In the genomic region with DNA sequence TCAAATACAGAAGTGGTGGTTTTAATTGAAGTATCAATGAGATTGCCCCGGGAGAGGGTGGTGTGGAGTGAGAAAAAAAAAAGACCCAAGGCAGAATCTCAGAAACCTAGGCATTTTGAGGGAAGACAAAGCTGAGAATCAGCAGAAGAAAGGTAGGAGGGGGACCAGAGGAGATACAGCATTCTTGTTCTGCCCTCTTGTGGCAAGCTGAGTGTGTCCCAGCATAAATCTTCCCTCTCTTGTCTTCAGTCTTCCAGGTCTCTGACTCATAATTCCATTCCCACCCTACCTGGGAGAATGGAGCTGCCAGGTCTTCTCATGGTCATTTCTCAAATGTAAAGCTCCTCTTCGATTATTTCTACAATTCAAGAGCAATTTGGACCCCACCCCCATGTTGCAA, we compare ENCODE assay signal across 10 cellular contexts. TPM values are rescaled to one million over a fixed set of nuclear protein-coding genes. Genes with fewer than 3 reads are reported as not detected.
DNase-seq lines count a peak whose midpoint lies in the region; ATAC-seq and TF ChIP-seq lines count a peak whose summit lies in the region.
"Had no signal": no experiment of that assay in that cellular context is flagged by ENCODE, and none has a peak within 500 bp of the region (broad histone marks: within the 10 kb centered on the region; RNA-seq: fewer than 3 reads in every experiment).

No MANE protein-coding gene starts in this region.

- TF ChIP-seq EP300 in stomach (IDR thresholded peaks at IDR 0.05): no peak

- no peak overlapping the region for H3K27ac ChIP-seq in stomach

- intact Hi-C loops in stomach (cut with DNase I; ENCODE audit: low total_unique reads): no loop called here

- 13 to 19% (median 16%) methylated on average over 2 of the region's 2 CpGs for WGBS in stomach, 5 donors

- H3K27ac Mint-ChIP-seq in central memory CD8-positive, alpha-beta T cell (ENCODE audit: low read depth): peak overlapping the region; percentile 78
- H3K27ac Mint-ChIP-seq: B cell had no signal

- peaks cover 0 to 32% (median 11%) of the 10 kb centered on the region in 4 donors for H3K9me3 ChIP-seq in stomach

- no peak for ATAC-seq in central memory CD8-positive, alpha-beta T cell (replicated peaks; ENCODE audit: extremely low read depth, poor library complexity, severe bottlenecking)
- no peak for ATAC-seq in GM19023 (IDR thresholded peaks at IDR 0.05; ENCODE audit: unreplicated experiment)
- ATAC-seq: naive thymus-derived CD4-positive, alpha-beta T cell had no signal

- H3K36me3 ChIP-seq in stomach: no peaks in the 10 kb centered on the region

- H3K4me3 ChIP-seq in stomach: no peak overlapping the region

- no peak for TF ChIP-seq POLR2A in stomach (IDR thresholded peaks at IDR 0.05)

- peak in 3 of 7 experiments; percentile 17 to 25 (median 21) for TF ChIP-seq CTCF in stomach (IDR thresholded peaks at IDR 0.05)

- no peaks in the 10 kb centered on the region for H3K9me3 Mint-ChIP-seq in central memory CD8-positive, alpha-beta T cell

- DNase-seq in NCI-H1694 (lab: John Stamatoyannopoulos, UW) (peak; percentile 3), NCI-H1694 treated with DMSO at 0.1 percent for 48 hours (lab: John Stamatoyannopoulos, UW) (no peak), NCI-H1417 treated with DMSO at 0.1 percent for 48 hours (lab: John Stamatoyannopoulos, UW) (peak; percentile 0), myocyte (ENCODE audit: low read depth) (peak; percentile 22), stomach (no peak), mesenteric fat pad (ENCODE audit: low spot score) (no peak)
- DNase-seq in central memory CD8-positive, alpha-beta T cell (ENCODE audit: low spot score in 2 of 2): no peak

- H3K27me3 ChIP-seq in stomach: no peaks in the 10 kb centered on the region

- no peaks in the 10 kb centered on the region for H3K27me3 Mint-ChIP-seq in central memory CD8-positive, alpha-beta T cell
- H3K27me3 Mint-ChIP-seq: B cell; naive thymus-derived CD4-positive, alpha-beta T cell had no signal

- peaks cover 7% of the 10 kb centered on the region for H3K4me1 Mint-ChIP-seq in central memory CD8-positive, alpha-beta T cell

- no peaks in the 10 kb centered on the region for H3K4me1 ChIP-seq in stomach

- no peak overlapping the region for H3K4me3 Mint-ChIP-seq in central memory CD8-positive, alpha-beta T cell
- H3K4me3 Mint-ChIP-seq: B cell; naive thymus-derived CD4-positive, alpha-beta T cell had no signal

- H3K36me3 Mint-ChIP-seq in central memory CD8-positive, alpha-beta T cell (ENCODE audit: insufficient read depth): peaks cover 7% of the 10 kb centered on the region

RNA-seq across cellular contexts. Expression of gene MAGED1, which starts 32.7 kb away (rescaled TPM):
- 477 and 582 TPM in 2 replicates for total RNA-seq in myocyte
- 507 TPM for polyA plus RNA-seq in myocyte (2012)
- 10 to 100 TPM; 15.2 to 87.6 (median 57.6) TPM for total RNA-seq in stomach
- 10 to 100 TPM; 24.5 to 47.7 (median 35.8) TPM for polyA plus RNA-seq in stomach
- total RNA-seq in mesenteric fat pad: 61.7 TPM

Comparison
In these comparisons a context has a peak if more than half of its experiments do, and no peak if none do; other contexts are left out.
1. DNase-seq: peak in NCI-H1694 (single experiment), NCI-H1417 treated with DMSO at 0.1 percent for 48 hours (single experiment) and myocyte (single experiment); none in NCI-H1694 treated with DMSO at 0.1 percent for 48 hours (single experiment), central memory CD8-positive, alpha-beta T cell (0 of 2), stomach (single experiment) and mesenteric fat pad (single experiment).